ENCODE assay signal across 1 cellular context in the genomic region with DNA sequence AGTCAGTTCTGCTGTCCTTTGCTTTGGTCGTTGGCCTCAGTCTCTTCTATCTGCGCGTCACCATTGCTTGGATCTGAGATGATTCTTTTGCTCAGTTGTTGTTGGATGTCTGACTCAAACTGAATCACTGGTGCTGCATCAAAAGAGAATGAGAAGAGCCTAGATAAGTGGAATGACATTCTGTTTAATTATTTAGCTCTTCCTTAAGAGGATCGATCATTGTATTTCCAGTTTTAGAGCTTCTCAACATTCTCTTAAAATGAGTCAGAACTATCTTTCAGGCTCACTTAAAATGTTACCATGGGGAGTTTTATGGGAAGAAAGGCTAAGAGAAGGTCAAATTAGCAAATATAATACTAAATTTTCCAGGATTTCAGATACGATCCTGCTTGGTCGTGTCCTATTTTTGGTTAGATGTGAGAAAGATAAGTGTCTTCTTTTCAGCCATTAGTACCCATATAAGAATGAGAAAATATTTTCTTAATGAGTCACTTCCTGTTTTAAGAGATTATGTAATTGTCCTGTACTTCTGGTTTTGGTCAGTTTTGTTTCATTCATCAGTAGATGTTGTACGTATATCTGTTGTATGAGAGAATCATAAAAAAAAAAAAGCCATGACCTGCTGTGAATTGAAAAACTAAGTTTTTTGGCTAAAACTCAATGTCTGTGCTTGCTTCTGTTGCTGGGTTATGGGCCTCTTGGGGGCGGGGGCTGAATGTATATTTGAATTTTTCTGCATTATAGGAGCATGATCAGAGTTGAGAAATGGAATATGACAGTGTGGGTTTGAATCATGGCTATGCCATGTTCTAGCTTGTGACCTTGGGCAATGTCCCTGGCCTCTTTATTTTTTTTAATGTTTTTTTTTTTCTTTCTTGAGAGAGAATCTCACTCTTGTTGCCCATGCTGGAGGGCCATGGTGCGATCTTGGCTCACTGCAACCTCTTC.
TF ChIP-seq lines count a peak whose summit lies in the region.

No MANE protein-coding gene starts in this region.

TF ChIP-seq in endothelial cell of umbilical vein, 7 proteins besides CTCF, POLR2A, EP300 and RAD21:
- TF ChIP-seq GATA2 (IDR thresholded peaks at IDR 0.05; ENCODE audit: insufficient read depth, insufficient read length, low read depth, low read length): peak; percentile 88
- TF ChIP-seq JUN (IDR thresholded peaks at IDR 0.05; ENCODE audit: borderline replicate concordance, insufficient read depth, insufficient read length, low read depth): peak; percentile 93
- no peak for TF ChIP-seq MYC (IDR thresholded peaks at IDR 0.05; ENCODE audit: low read depth, low read length)
- peak; percentile 50 for TF ChIP-seq POLR2AphosphoS5 (IDR thresholded peaks at IDR 0.05; ENCODE audit: insufficient read depth, low read depth, low read length)
- peak; percentile 78 for TF ChIP-seq FOS (IDR thresholded peaks at IDR 0.05; ENCODE audit: borderline replicate concordance, insufficient read depth, low read length)
- TF ChIP-seq, protein P1, sequence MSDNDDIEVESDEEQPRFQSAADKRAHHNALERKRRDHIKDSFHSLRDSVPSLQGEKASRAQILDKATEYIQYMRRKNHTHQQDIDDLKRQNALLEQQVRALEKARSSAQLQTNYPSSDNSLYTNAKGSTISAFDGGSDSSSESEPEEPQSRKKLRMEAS (IDR thresholded peaks at IDR 0.05; ENCODE audit: insufficient read depth, insufficient read length): no peak
- no peak for TF ChIP-seq EZH2 (IDR thresholded peaks at IDR 0.05; ENCODE audit: borderline replicate concordance, low read depth, low read length, severe bottlenecking)
TF ChIP-seq in endothelial cell of umbilical vein: peak in this region for 4.
